In genomic region chr9:125439434-125440272, GRCh38 we compare ENCODE assay signal across 31 cellular contexts.
A peak's percentile ranks its signal among the peaks of the same experiment; 100 is the strongest.
DNase-seq lines count a peak whose midpoint lies in the region; ATAC-seq, FAIRE-seq and TF ChIP-seq lines count a peak whose summit lies in the region.
"Had no signal": no experiment of that assay in that cellular context is flagged by ENCODE, and none has a peak within 500 bp of the region (broad histone marks: within the 10 kb centered on the region; RNA-seq: fewer than 3 reads in every experiment).

No MANE protein-coding gene starts in this region.

- no peaks in the 10 kb centered on the region for H3K9me3 Mint-ChIP-seq in stimulated activated effector memory CD8-positive, alpha-beta T cell treated with anti-CD3 and anti-CD28 coated beads, Interleukin-12 subunit alpha, Interleukin-12 subunit beta, amount 100 ng/mL, for 72 hours
- H3K9me3 Mint-ChIP-seq: activated naive CD4-positive, alpha-beta T cell treated with anti-CD3 and anti-CD28 coated beads for 36 hours; activated T-cell treated with anti-CD3 and anti-CD28 coated beads, Interleukin-2, amount 50 U/mL, for 72 hours; CD8-positive, alpha-beta T cell; dendritic cell treated with granulocyte-macrophage colony-stimulating factor and Interleukin-4, amounts not matched to agents 40 ng/mL and 50 ng/mL, for 4 days; natural killer cell had no signal

- CTCF ChIA-PET in K562 (lab: Yijun Ruan, JAX; ENCODE audit: low intra/inter-chr PET ratio) = no interaction called here

- peaks cover 11% of the 10 kb centered on the region; the same call in 2 of the 3 replicates for H3K36me3 ChIP-seq in K562 (ENCODE audit: control insufficient read depth, insufficient read depth, low read length)

- no peak overlapping the region for H3K4me2 ChIP-seq in K562 (ENCODE audit: insufficient read depth, low read length)

- no peaks in the 10 kb centered on the region; the same call in 1 of the 2 replicates for H4K20me1 ChIP-seq in K562 (replicated peaks; ENCODE audit: control insufficient read depth, insufficient read depth, low read length)

- H3K4me1 Mint-ChIP-seq in stimulated activated effector memory CD8-positive, alpha-beta T cell treated with anti-CD3 and anti-CD28 coated beads, Interleukin-12 subunit alpha, Interleukin-12 subunit beta, amount 100 ng/mL, for 72 hours = no peaks in the 10 kb centered on the region
- H3K4me1 Mint-ChIP-seq: activated CD8-positive, alpha-beta memory T cell treated with anti-CD3 and anti-CD28 coated beads, Interleukin-2, amount 10 ng/mL, durations not matched to agents 7 days and 5 days had no signal

- TF ChIP-seq EP300 in K562 (IDR thresholded peaks at IDR 0.05; ENCODE audit: low read length) = no peak

- WGBS in K562 (ENCODE audit: insufficient coverage, low coverage, missing lambda C conversion rate) = 77% methylated on average over 20 of the region's 21 CpGs

- intact Hi-C loops in K562 (cut with micrococcal nuclease) = no loop called here

- H3K36me3 Mint-ChIP-seq in stimulated activated effector memory CD8-positive, alpha-beta T cell treated with anti-CD3 and anti-CD28 coated beads, Interleukin-12 subunit alpha, Interleukin-12 subunit beta, amount 100 ng/mL, for 72 hours = peaks cover 52% of the 10 kb centered on the region
- H3K36me3 Mint-ChIP-seq: activated CD8-positive, alpha-beta memory T cell treated with anti-CD3 and anti-CD28 coated beads, Interleukin-2, amount 10 ng/mL, durations not matched to agents 7 days and 5 days; natural killer cell had no signal

- peak overlapping the region; percentile 59 for H3K27ac Mint-ChIP-seq in stimulated activated effector memory CD8-positive, alpha-beta T cell treated with anti-CD3 and anti-CD28 coated beads, Interleukin-12 subunit alpha, Interleukin-12 subunit beta, amount 100 ng/mL, for 72 hours
- H3K27ac Mint-ChIP-seq: activated CD8-positive, alpha-beta memory T cell treated with anti-CD3 and anti-CD28 coated beads, Interleukin-2, amount 10 ng/mL, durations not matched to agents 7 days and 5 days; activated naive CD4-positive, alpha-beta T cell treated with anti-CD3 and anti-CD28 coated beads for 36 hours; activated T-cell treated with anti-CD3 and anti-CD28 coated beads, Interleukin-2, amount 50 U/mL, for 72 hours; CD8-positive, alpha-beta T cell; dendritic cell treated with granulocyte-macrophage colony-stimulating factor and Interleukin-4, amounts not matched to agents 40 ng/mL and 50 ng/mL, for 4 days; natural killer cell had no signal

- no peak overlapping the region; a peak in 1 of 4 replicates for H3K9ac ChIP-seq in K562 (ENCODE audit: insufficient read depth in 1 of 2, low read depth in 2 of 2, low read length in 2 of 2)
- H3K9ac ChIP-seq: parathyroid adenoma had no signal

- peak; percentile 41 for DNase-seq in activated CD8-positive, alpha-beta memory T cell treated with anti-CD3 and anti-CD28 coated beads for 24 hours
- DNase-seq in activated CD8-positive, alpha-beta memory T cell treated with anti-CD3 and anti-CD28 coated beads, Interleukin-2, amount 50 U/mL, for 48 hours = no peak
- no peak for DNase-seq in K562 (ENCODE audit: extremely low read depth in 1 of 4, low spot score in 3 of 4)
- DNase-seq in mesenteric fat pad (ENCODE audit: low spot score) = peak; percentile 71
- DNase-seq in stimulated activated effector memory CD8-positive, alpha-beta T cell treated with anti-CD3 and anti-CD28 coated beads, Interleukin-12 subunit alpha, Interleukin-12 subunit beta, amount 100 ng/mL, for 72 hours (ENCODE audit: low spot score in 2 of 2) = no peak
- no peak for DNase-seq in HTR-8/SVneo (ENCODE audit: insufficient read length, low spot score)
- no peak for DNase-seq in activated CD4-positive, CD25-positive, alpha-beta regulatory T cell treated with anti-CD3 and anti-CD28 coated beads, Interleukin-2, amount 50 U/mL, for 72 hours
- DNase-seq: activated CD4-positive, alpha-beta T cell treated with anti-CD3 and anti-CD28 coated beads, Interleukin-2, amount 50 U/mL, for 1 hour; activated CD8-positive, alpha-beta memory T cell treated with anti-CD3 and anti-CD28 coated beads, Interleukin-2, amount 10 ng/mL, durations not matched to agents 7 days and 5 days; activated naive CD4-positive, alpha-beta T cell treated with anti-CD3 and anti-CD28 coated beads for 36 hours; activated T-cell treated with anti-CD3 and anti-CD28 coated beads, Interleukin-2, amount 50 U/mL, for 72 hours; CD8-positive, alpha-beta T cell; central memory CD4-positive, alpha-beta T cell; EL; GOT3; hypothalamus; natural killer cell; NCI-H1930; Peyer's patch; right lobe of liver; SIG-M5; stimulated activated CD4-positive, alpha-beta T cell treated with anti-CD3 and anti-CD28 coated beads, Interleukin-4, amount 100 ng/mL, for 4 hours; stimulated activated naive CD4-positive, alpha-beta T cell; testis had no signal

- no peak for TF ChIP-seq CTCF in K562 (IDR thresholded peaks at IDR 0.05 in 2 of 3, conservative IDR thresholded peaks at IDR 0.05 in 1 of 3; ENCODE audit: insufficient read depth in 2 of 3, low read depth in 1 of 3, low read length in 3 of 3)

- no peaks in the 10 kb centered on the region for H3K9me3 ChIP-seq in K562 (replicated peaks; ENCODE audit: control insufficient read depth, insufficient read depth, low read depth, low read length)
- H3K9me3 ChIP-seq: ascending aorta, gastrocnemius medialis, Peyer's patch, right lobe of liver, testis, vagina had no signal

- POLR2A ChIA-PET in K562 (lab: Yijun Ruan, JAX) = interaction anchor here (0.6 to 3.4 kb wide), 3 partner anchors 8 to 38 kb away, joined by 3 to 9 read pairs (median 4); no protein-coding TSS in a partner anchor

- no peak for TF ChIP-seq RAD21 in K562 (CRISPR knock-in tag; conservative IDR thresholded peaks at IDR 0.05 in 1 of 2, IDR thresholded peaks at IDR 0.05 in 1 of 2)

- in situ Hi-C loops in K562 (cut with MboI) = loop anchor here (10.0 kb wide), 1 partner anchor 195 kb away; no protein-coding TSS in a partner anchor

- H3K4me3 ChIP-seq in K562 = no peak overlapping the region
- H3K4me3 ChIP-seq: ascending aorta, gastrocnemius medialis, Peyer's patch, right lobe of liver, testis, vagina had no signal

- H3K27ac ChIP-seq in K562 (ENCODE audit: extremely low read depth, low read depth, low read length) = no peak overlapping the region
- H3K27ac ChIP-seq: ascending aorta, parathyroid adenoma, Peyer's patch, right lobe of liver, testis, vagina had no signal

- no peaks in the 10 kb centered on the region for H3K27me3 ChIP-seq in K562 (ENCODE audit: control insufficient read depth in 2 of 2, insufficient read depth in 2 of 2, low read length in 2 of 2)
- H3K27me3 ChIP-seq: ascending aorta, gastrocnemius medialis, Peyer's patch, right lobe of liver, testis, vagina had no signal

- ATAC-seq in K562 (no peak), GM18873 (IDR thresholded peaks at IDR 0.05; ENCODE audit: low FRiP score, unreplicated experiment) (no peak)
- no peak for ATAC-seq in stimulated activated effector memory CD8-positive, alpha-beta T cell treated with anti-CD3 and anti-CD28 coated beads, Interleukin-12 subunit alpha, Interleukin-12 subunit beta, amount 100 ng/mL, for 72 hours
- ATAC-seq: activated CD8-positive, alpha-beta memory T cell treated with anti-CD3 and anti-CD28 coated beads, Interleukin-2, amount 10 ng/mL, durations not matched to agents 7 days and 5 days; activated T-cell treated with anti-CD3 and anti-CD28 coated beads, Interleukin-2, amount 50 U/mL, for 72 hours; CD8-positive, alpha-beta T cell; natural killer cell; right lobe of liver had no signal

- no peak overlapping the region for H3K4me3 Mint-ChIP-seq in stimulated activated effector memory CD8-positive, alpha-beta T cell treated with anti-CD3 and anti-CD28 coated beads, Interleukin-12 subunit alpha, Interleukin-12 subunit beta, amount 100 ng/mL, for 72 hours
- H3K4me3 Mint-ChIP-seq: activated CD8-positive, alpha-beta memory T cell treated with anti-CD3 and anti-CD28 coated beads, Interleukin-2, amount 10 ng/mL, durations not matched to agents 7 days and 5 days; activated naive CD4-positive, alpha-beta T cell treated with anti-CD3 and anti-CD28 coated beads for 36 hours; activated T-cell treated with anti-CD3 and anti-CD28 coated beads, Interleukin-2, amount 50 U/mL, for 72 hours; CD8-positive, alpha-beta T cell; dendritic cell treated with granulocyte-macrophage colony-stimulating factor and Interleukin-4, amounts not matched to agents 40 ng/mL and 50 ng/mL, for 4 days; natural killer cell had no signal

- FAIRE-seq in K562 (lab: Jason Lieb, UNC) = no peak
- FAIRE-seq in HTR-8/SVneo (lab: Jason Lieb, UNC) = no peak
- FAIRE-seq: GM12891 had no signal

- peaks cover 3 to 37% of the 10 kb centered on the region in 2 experiments; a peak in 3 of 5 replicates for H3K4me1 ChIP-seq in K562 (replicated peaks in 1 of 2; ENCODE audit: control insufficient read depth in 2 of 2, insufficient read depth in 2 of 2, low read length in 2 of 2)
- H3K4me1 ChIP-seq: ascending aorta, gastrocnemius medialis, parathyroid adenoma, Peyer's patch, right lobe of liver, testis, vagina had no signal

- no TSS peak for BruUV-seq in K562 (replicated peaks; lab: Mats Ljungman, UMichigan)

- no peaks in the 10 kb centered on the region for H3K9me1 ChIP-seq in K562 (ENCODE audit: control insufficient read depth, insufficient read depth, low read length)

- no peak for TF ChIP-seq POLR2A in K562 (conservative IDR thresholded peaks at IDR 0.05)

- no peaks in the 10 kb centered on the region for H3K79me2 ChIP-seq in K562 (ENCODE audit: control insufficient read depth, insufficient read depth, low read length)
- H3K79me2 ChIP-seq: parathyroid adenoma had no signal

- H2AFZ ChIP-seq in K562 (ENCODE audit: low read depth, low read length) = no peak overlapping the region
- H2AFZ ChIP-seq: parathyroid adenoma had no signal

TF ChIP-seq in K562, 482 proteins besides CTCF, POLR2A, EP300 and RAD21:
- TF ChIP-seq ZBTB33 (CRISPR knock-in tag; IDR thresholded peaks at IDR 0.05) = peak; percentile 86
- no peak for TF ChIP-seq HNRNPK (IDR thresholded peaks at IDR 0.05; ENCODE audit: low read depth, low read length, poor library complexity, severe bottlenecking)

Comparison
In these comparisons a context has a peak if more than half of its experiments do, and no peak if none do; other contexts are left out.
1. DNase-seq: peak in activated CD8-positive, alpha-beta memory T cell treated with anti-CD3 and anti-CD28 coated beads for 24 hours (single experiment) and mesenteric fat pad (single experiment); none in activated CD8-positive, alpha-beta memory T cell treated with anti-CD3 and anti-CD28 coated beads, Interleukin-2, amount 50 U/mL, for 48 hours (single experiment), K562 (0 of 4), stimulated activated effector memory CD8-positive, alpha-beta T cell treated with anti-CD3 and anti-CD28 coated beads, Interleukin-12 subunit alpha, Interleukin-12 subunit beta, amount 100 ng/mL, for 72 hours (0 of 2), HTR-8/SVneo (single experiment) and activated CD4-positive, CD25-positive, alpha-beta regulatory T cell treated with anti-CD3 and anti-CD28 coated beads, Interleukin-2, amount 50 U/mL, for 72 hours (single experiment).